30 cellular contexts compared by ENCODE assay signal in genomic region chr6:7440476-7440875, GRCh38. TPM values are rescaled to one million over a fixed set of nuclear protein-coding genes. Genes with fewer than 3 reads are reported as not detected.
DNase-seq lines count a peak whose midpoint lies in the region; FAIRE-seq and TF ChIP-seq lines count a peak whose summit lies in the region.
"Had no signal": no experiment of that assay in that cellular context is flagged by ENCODE, and none has a peak within 500 bp of the region (broad histone marks: within the 10 kb centered on the region; RNA-seq: fewer than 3 reads in every experiment).

No MANE protein-coding gene starts in this region.

- no peaks in the 10 kb centered on the region for H3K79me1 ChIP-seq in mesenchymal stem cell (replicated peaks; ENCODE audit: low read length, poor library complexity, severe bottlenecking)

- no peak overlapping the region for H2BK5ac ChIP-seq in mesenchymal stem cell (ENCODE audit: low read depth, low read length, poor library complexity, severe bottlenecking)

- H3K9ac ChIP-seq in adipocyte (ENCODE audit: low read length) (no peak overlapping the region), mesenchymal stem cell (ENCODE audit: low read length) (no peak overlapping the region)

- H2AFZ ChIP-seq in mesenchymal stem cell (ENCODE audit: low read depth, low read length), result no peak overlapping the region

- H3K4me1 ChIP-seq in breast epithelium (no peaks in the 10 kb centered on the region), adipocyte (ENCODE audit: control insufficient read depth, insufficient read depth, low read length) (peaks cover 9% of the 10 kb centered on the region), mesenchymal stem cell (ENCODE audit: control insufficient read depth, insufficient read depth, low read depth, low read length) (peaks cover 15% of the 10 kb centered on the region)
- H3K4me1 ChIP-seq: HAP-1, prostate gland, right lobe of liver had no signal

- H3K4me3 Mint-ChIP-seq in MCF 10A (ENCODE audit: unreplicated experiment), result no peak overlapping the region
- H3K4me3 Mint-ChIP-seq: activated CD4-positive, alpha-beta T cell treated with anti-CD3 and anti-CD28 coated beads for 36 hours; activated CD8-positive, alpha-beta T cell treated with anti-CD3 and anti-CD28 coated beads, Interleukin-2, amount 10 ng/mL, durations not matched to agents 7 days and 5 days; activated naive CD4-positive, alpha-beta T cell treated with anti-CD3 and anti-CD28 coated beads, Interleukin-2, amount 10 ng/mL, durations not matched to agents 7 days and 5 days; type B pancreatic cell had no signal

- no peak overlapping the region for H2BK12ac ChIP-seq in mesenchymal stem cell (ENCODE audit: low read length in 2 of 2)

- no peak overlapping the region for H2BK120ac ChIP-seq in mesenchymal stem cell (ENCODE audit: low read depth, low read length)

- no peak for DNase-seq in MCF 10A (ENCODE audit: unreplicated experiment)
- DNase-seq in breast epithelium (ENCODE audit: low spot score in 2 of 2), result no peak
- DNase-seq in adipocyte (ENCODE audit: low read depth), result peak; percentile 40
- peak; percentile 32 for DNase-seq in mesenchymal stem cell
- no peak for DNase-seq in NCI-H2081 (lab: John Stamatoyannopoulos, UW)
- no peak for DNase-seq in urothelium cell line (ENCODE audit: low spot score)
- DNase-seq in stimulated activated naive CD4-positive, alpha-beta T cell treated with Interleukin-2 at 50 U/mL for 16 hours (lab: John Stamatoyannopoulos, UW), result no peak
- no peak for DNase-seq in pons (ENCODE audit: low spot score)
- DNase-seq: activated CD4-positive, alpha-beta T cell treated with anti-CD3 and anti-CD28 coated beads for 36 hours; activated CD8-positive, alpha-beta T cell treated with anti-CD3 and anti-CD28 coated beads, Interleukin-2, amount 10 ng/mL, durations not matched to agents 7 days and 5 days; activated naive CD4-positive, alpha-beta T cell treated with anti-CD3 and anti-CD28 coated beads, Interleukin-2, amount 10 ng/mL, durations not matched to agents 7 days and 5 days; CD4-positive, alpha-beta memory T cell; effector CD4-positive, alpha-beta T cell; Kasumi-1; NCI-H446 treated with DMSO at 0.1 percent for 48 hours; NCI-H774; Peyer's patch; stimulated activated CD4-positive, alpha-beta T cell treated with anti-CD3 and anti-CD28 coated beads, Interleukin-4, amount 100 ng/mL, for 24 hours; substantia nigra; T1000 had no signal

- H3K36me3 ChIP-seq in breast epithelium (no peaks in the 10 kb centered on the region), adipocyte (ENCODE audit: control insufficient read depth, insufficient read depth, low read length, severe bottlenecking) (no peaks in the 10 kb centered on the region), mesenchymal stem cell (ENCODE audit: control insufficient read depth in 1 of 2, insufficient read depth in 2 of 2, low read depth in 1 of 2, low read length in 2 of 2) (no peaks in the 10 kb centered on the region)
- H3K36me3 ChIP-seq: HAP-1, Peyer's patch, prostate gland, right lobe of liver had no signal

- no peak overlapping the region for H3K4ac ChIP-seq in mesenchymal stem cell (ENCODE audit: low read depth in 1 of 2, low read length in 2 of 2)

- no TSS peak for BruUV-seq in MCF 10A (replicated peaks; lab: Mats Ljungman, UMichigan)

- no peak overlapping the region for H2AK5ac ChIP-seq in mesenchymal stem cell (ENCODE audit: low read length, severe bottlenecking)

- H3K4me3 ChIP-seq in breast epithelium (no peak overlapping the region), adipocyte (ENCODE audit: low read length) (no peak overlapping the region), mesenchymal stem cell (ENCODE audit: insufficient read depth in 1 of 2, low read depth in 1 of 2, low read length in 2 of 2) (no peak overlapping the region)
- H3K4me3 ChIP-seq: HAP-1, Peyer's patch, prostate gland, right lobe of liver had no signal

- TF ChIP-seq POLR2A in breast epithelium (IDR thresholded peaks at IDR 0.05), result no peak

- no peak overlapping the region for H3K18ac ChIP-seq in mesenchymal stem cell (ENCODE audit: low read depth in 1 of 2, low read length in 2 of 2)

- H3K9me3 ChIP-seq in breast epithelium (no peaks in the 10 kb centered on the region), adipocyte (ENCODE audit: control insufficient read depth, low read length) (no peaks in the 10 kb centered on the region), mesenchymal stem cell (ENCODE audit: control insufficient read depth, low read length) (no peaks in the 10 kb centered on the region)
- H3K9me3 ChIP-seq: HAP-1, Peyer's patch, prostate gland, right lobe of liver had no signal

- no peak for FAIRE-seq in urothelium cell line (lab: Jason Lieb, UNC)
- FAIRE-seq: colon, GM12892, HepG2 had no signal

- TF ChIP-seq CTCF in MCF 10A (IDR thresholded peaks at IDR 0.05; ENCODE audit: unreplicated experiment) (no peak), breast epithelium (IDR thresholded peaks at IDR 0.05) (no peak)

- no peaks in the 10 kb centered on the region for H3K9me3 Mint-ChIP-seq in MCF 10A (ENCODE audit: unreplicated experiment)

- intact Hi-C loops in MCF 10A (cut with micrococcal nuclease) (no loop called here), breast epithelium (cut with DNase I; ENCODE audit: low total_unique reads) (no loop called here)

- H3K27me3 ChIP-seq in breast epithelium, result no peaks in the 10 kb centered on the region
- H3K27me3 ChIP-seq in adipocyte (replicated peaks; ENCODE audit: control insufficient read depth, insufficient read depth, low read length), result no peaks in the 10 kb centered on the region
- H3K27me3 ChIP-seq in mesenchymal stem cell (ENCODE audit: control insufficient read depth in 1 of 2, insufficient read depth in 1 of 2, low read length in 2 of 2), result no peaks in the 10 kb centered on the region
- H3K27me3 ChIP-seq: Peyer's patch, right lobe of liver had no signal

- H3K14ac ChIP-seq in mesenchymal stem cell (ENCODE audit: low read length in 2 of 2), result no peak overlapping the region

- no peak overlapping the region for H3K4me2 ChIP-seq in mesenchymal stem cell (ENCODE audit: low read length, poor library complexity, severe bottlenecking)

- H3K4me1 Mint-ChIP-seq in MCF 10A (ENCODE audit: insufficient read depth, unreplicated experiment), result peaks cover 3% of the 10 kb centered on the region

- 58% methylated on average over 6 of the region's 6 CpGs for WGBS in mesenchymal stem cell

- POLR2A ChIA-PET in MCF 10A (lab: Yijun Ruan, JAX), result no interaction called here

- H4K91ac ChIP-seq in mesenchymal stem cell (ENCODE audit: low read length), result no peak overlapping the region

- H3K27ac ChIP-seq in breast epithelium (no peak overlapping the region), mesenchymal stem cell (ENCODE audit: low read length, poor library complexity, severe bottlenecking) (peak overlapping the region; percentile 25)
- H3K27ac ChIP-seq: 22Rv1, Peyer's patch, prostate gland, right lobe of liver, VCaP had no signal

- H3K36me3 Mint-ChIP-seq in MCF 10A (ENCODE audit: insufficient read depth, unreplicated experiment), result no peaks in the 10 kb centered on the region
- H3K36me3 Mint-ChIP-seq: activated naive CD4-positive, alpha-beta T cell treated with anti-CD3 and anti-CD28 coated beads, Interleukin-2, amount 10 ng/mL, durations not matched to agents 7 days and 5 days; type B pancreatic cell had no signal

- CTCF ChIA-PET in MCF 10A (lab: Yijun Ruan, JAX), result no interaction called here

- H3K27me3 Mint-ChIP-seq in MCF 10A (ENCODE audit: insufficient read depth, unreplicated experiment), result no peaks in the 10 kb centered on the region
- H3K27me3 Mint-ChIP-seq: type B pancreatic cell had no signal

- no peak overlapping the region for H2BK15ac ChIP-seq in mesenchymal stem cell (ENCODE audit: low read depth, poor library complexity, severe bottlenecking)

- no peak overlapping the region for H4K8ac ChIP-seq in mesenchymal stem cell (ENCODE audit: low read length)

- peak overlapping the region; percentile 2 for H3K27ac Mint-ChIP-seq in MCF 10A (ENCODE audit: low read depth, unreplicated experiment)
- H3K27ac Mint-ChIP-seq: activated CD4-positive, alpha-beta T cell treated with anti-CD3 and anti-CD28 coated beads for 36 hours; activated CD8-positive, alpha-beta T cell treated with anti-CD3 and anti-CD28 coated beads, Interleukin-2, amount 10 ng/mL, durations not matched to agents 7 days and 5 days; activated naive CD4-positive, alpha-beta T cell treated with anti-CD3 and anti-CD28 coated beads, Interleukin-2, amount 10 ng/mL, durations not matched to agents 7 days and 5 days; CD4-positive, alpha-beta memory T cell; type B pancreatic cell had no signal

- H3K23ac ChIP-seq in mesenchymal stem cell (ENCODE audit: low read length in 2 of 2), result no peak overlapping the region

RNA-seq across cellular contexts. Expression of gene RIOK1, which starts 50.9 kb away (rescaled TPM):
- total RNA-seq in MCF 10A (2022), result 34.2 and 40.9 TPM in 2 replicates
- total RNA-seq in breast epithelium, result 10 to 100 TPM; 15.8 to 38.6 (median 26.9) TPM
- polyA plus RNA-seq in mesenchymal stem cell (2013, experiment 1 of 2), result 17.8 TPM
- 17.4 TPM for polyA plus RNA-seq in mesenchymal stem cell (2013, experiment 2 of 2)

RNA-seq across cellular contexts. Expression of gene CAGE1, which starts 50.9 kb away (rescaled TPM):
- total RNA-seq in MCF 10A (2022), result 0.33 and 0.47 TPM in 2 replicates
- not detected for total RNA-seq in breast epithelium
- not detected for polyA plus RNA-seq in mesenchymal stem cell (2013, experiment 1 of 2)
- polyA plus RNA-seq in mesenchymal stem cell (2013, experiment 2 of 2), result not detected
- total RNA-seq: glomerular endothelial cell, Peyer's patch, right lobe of liver had no signal

Comparison
In these comparisons a context has a peak if more than half of its experiments do, and no peak if none do; other contexts are left out.
1. DNase-seq: peak in adipocyte (single experiment) and mesenchymal stem cell (single experiment); none in MCF 10A (single experiment), breast epithelium (0 of 2), NCI-H2081 (0 of 2), urothelium cell line (single experiment), stimulated activated naive CD4-positive, alpha-beta T cell treated with Interleukin-2 at 50 U/mL for 16 hours (single experiment) and pons (single experiment).